In the genomic region with DNA sequence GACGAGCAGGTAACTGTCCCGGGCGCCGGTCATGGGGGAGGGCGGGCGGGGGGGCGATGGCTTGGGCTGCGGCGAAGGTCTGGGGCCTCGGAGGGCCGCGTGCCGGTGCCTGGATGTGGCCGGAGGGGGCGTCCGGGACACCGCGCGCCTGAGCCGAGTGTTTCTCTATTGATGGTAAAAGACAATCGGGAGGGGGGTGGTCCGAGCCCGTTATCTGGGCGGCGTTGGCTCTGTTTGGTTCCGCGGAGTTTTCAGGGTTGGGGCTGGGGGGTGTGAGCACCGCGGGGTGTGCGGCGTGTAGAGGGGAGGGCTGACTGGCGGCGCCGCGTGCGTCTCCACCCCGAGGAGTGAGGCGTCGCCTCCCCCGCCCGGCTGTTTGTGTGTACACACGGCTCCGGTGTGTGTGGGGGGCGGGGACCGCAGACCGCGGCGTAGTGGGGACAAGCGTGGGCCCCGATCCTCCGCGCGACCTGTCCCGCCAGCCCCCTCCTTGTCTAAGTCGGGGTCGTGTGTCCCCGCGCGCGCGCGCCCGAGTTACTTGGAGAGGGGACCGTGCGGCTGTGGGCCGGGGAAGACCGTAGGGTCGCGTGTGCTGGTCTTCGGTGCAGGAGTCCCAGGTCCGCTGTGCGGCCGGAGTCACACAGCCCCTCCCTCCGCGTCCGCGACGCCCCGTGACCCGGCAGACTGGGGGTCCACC, we compare ENCODE assay signal across 1 cellular context.
TF ChIP-seq lines count a peak whose summit lies in the region.

No MANE protein-coding gene starts in this region.

TF ChIP-seq in WTC11, 78 proteins besides CTCF, POLR2A, EP300 and RAD21 (continued from another document):
- TF ChIP-seq, protein P1, sequence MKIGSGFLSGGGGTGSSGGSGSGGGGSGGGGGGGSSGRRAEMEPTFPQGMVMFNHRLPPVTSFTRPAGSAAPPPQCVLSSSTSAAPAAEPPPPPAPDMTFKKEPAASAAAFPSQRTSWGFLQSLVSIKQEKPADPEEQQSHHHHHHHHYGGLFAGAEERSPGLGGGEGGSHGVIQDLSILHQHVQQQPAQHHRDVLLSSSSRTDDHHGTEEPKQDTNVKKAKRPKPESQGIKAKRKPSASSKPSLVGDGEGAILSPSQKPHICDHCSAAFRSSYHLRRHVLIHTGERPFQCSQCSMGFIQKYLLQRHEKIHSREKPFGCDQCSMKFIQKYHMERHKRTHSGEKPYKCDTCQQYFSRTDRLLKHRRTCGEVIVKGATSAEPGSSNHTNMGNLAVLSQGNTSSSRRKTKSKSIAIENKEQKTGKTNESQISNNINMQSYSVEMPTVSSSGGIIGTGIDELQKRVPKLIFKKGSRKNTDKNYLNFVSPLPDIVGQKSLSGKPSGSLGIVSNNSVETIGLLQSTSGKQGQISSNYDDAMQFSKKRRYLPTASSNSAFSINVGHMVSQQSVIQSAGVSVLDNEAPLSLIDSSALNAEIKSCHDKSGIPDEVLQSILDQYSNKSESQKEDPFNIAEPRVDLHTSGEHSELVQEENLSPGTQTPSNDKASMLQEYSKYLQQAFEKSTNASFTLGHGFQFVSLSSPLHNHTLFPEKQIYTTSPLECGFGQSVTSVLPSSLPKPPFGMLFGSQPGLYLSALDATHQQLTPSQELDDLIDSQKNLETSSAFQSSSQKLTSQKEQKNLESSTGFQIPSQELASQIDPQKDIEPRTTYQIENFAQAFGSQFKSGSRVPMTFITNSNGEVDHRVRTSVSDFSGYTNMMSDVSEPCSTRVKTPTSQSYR (CRISPR knock-in tag; IDR thresholded peaks at IDR 0.05), result no peak
- no peak for TF ChIP-seq E2F1 (CRISPR knock-in tag; IDR thresholded peaks at IDR 0.05)
- TF ChIP-seq E2F5 (CRISPR knock-in tag; IDR thresholded peaks at IDR 0.05), result peak; percentile 23; the same call in 1 of the 2 replicates
- no peak for TF ChIP-seq ZNF317 (CRISPR knock-in tag; IDR thresholded peaks at IDR 0.05; ENCODE audit: borderline replicate concordance, low read depth)
- no peak for TF ChIP-seq NFYB (CRISPR knock-in tag; conservative IDR thresholded peaks at IDR 0.05; ENCODE audit: low read depth)
- TF ChIP-seq HMGXB4 (CRISPR knock-in tag; IDR thresholded peaks at IDR 0.05), result peak; percentile 36; the same call in 1 of the 2 replicates
- TF ChIP-seq FOXP4 (CRISPR knock-in tag; IDR thresholded peaks at IDR 0.05), result no peak
- no peak for TF ChIP-seq ZNF232 (CRISPR knock-in tag; IDR thresholded peaks at IDR 0.05)
- TF ChIP-seq, protein P2, sequence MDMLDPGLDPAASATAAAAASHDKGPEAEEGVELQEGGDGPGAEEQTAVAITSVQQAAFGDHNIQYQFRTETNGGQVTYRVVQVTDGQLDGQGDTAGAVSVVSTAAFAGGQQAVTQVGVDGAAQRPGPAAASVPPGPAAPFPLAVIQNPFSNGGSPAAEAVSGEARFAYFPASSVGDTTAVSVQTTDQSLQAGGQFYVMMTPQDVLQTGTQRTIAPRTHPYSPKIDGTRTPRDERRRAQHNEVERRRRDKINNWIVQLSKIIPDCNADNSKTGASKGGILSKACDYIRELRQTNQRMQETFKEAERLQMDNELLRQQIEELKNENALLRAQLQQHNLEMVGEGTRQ (CRISPR knock-in tag; IDR thresholded peaks at IDR 0.05), result no peak
